Comparison of ENCODE assay signal across 8 cellular contexts in genomic region chr7:45663167-45663921, GRCh38.
DNase-seq lines count a peak whose midpoint lies in the region; ATAC-seq and TF ChIP-seq lines count a peak whose summit lies in the region.

No MANE protein-coding gene starts in this region.

- H3K27ac Mint-ChIP-seq in activated naive CD8-positive, alpha-beta T cell treated with anti-CD3 and anti-CD28 coated beads, Interleukin-2, amount 50 U/mL, for 24 hours: no peak overlapping the region

- no peak overlapping the region for H3K4me3 ChIP-seq in HL-60 (replicated peaks; ENCODE audit: insufficient read depth, low read length)

- peak; percentile 64 for TF ChIP-seq CTCF in HL-60 (IDR thresholded peaks at IDR 0.05; ENCODE audit: insufficient read depth, low read length)

- H3K9me3 Mint-ChIP-seq in activated naive CD8-positive, alpha-beta T cell treated with anti-CD3 and anti-CD28 coated beads, Interleukin-2, amount 50 U/mL, for 24 hours: no peaks in the 10 kb centered on the region

- no peaks in the 10 kb centered on the region for H3K27me3 Mint-ChIP-seq in activated naive CD8-positive, alpha-beta T cell treated with anti-CD3 and anti-CD28 coated beads, Interleukin-2, amount 50 U/mL, for 24 hours

- no peaks in the 10 kb centered on the region for H3K27me3 ChIP-seq in HL-60 (ENCODE audit: insufficient read depth, poor library complexity, severe bottlenecking)

- H3K27ac ChIP-seq in HL-60 (replicated peaks): no peak overlapping the region

- DNase-seq in CMK (ENCODE audit: low read depth) (peak; percentile 21), HL-60 (ENCODE audit: low read depth in 1 of 2, low spot score in 1 of 2) (peak; percentile 1 to 21), iris pigment epithelial cell (ENCODE audit: low read depth) (peak; percentile 11)
- peak; percentile 31 for DNase-seq in activated naive CD8-positive, alpha-beta T cell treated with anti-CD3 and anti-CD28 coated beads, Interleukin-2, amount 50 U/mL, for 24 hours
- DNase-seq in effector CD8-positive, alpha-beta T cell (lab: John Stamatoyannopoulos, UW): no peak

- H3K4me1 Mint-ChIP-seq in activated naive CD8-positive, alpha-beta T cell treated with anti-CD3 and anti-CD28 coated beads, Interleukin-2, amount 50 U/mL, for 24 hours: no peaks in the 10 kb centered on the region

- no peak overlapping the region for H3K4me3 Mint-ChIP-seq in activated naive CD8-positive, alpha-beta T cell treated with anti-CD3 and anti-CD28 coated beads, Interleukin-2, amount 50 U/mL, for 24 hours

- no peak for ATAC-seq in activated naive CD8-positive, alpha-beta T cell treated with anti-CD3 and anti-CD28 coated beads, Interleukin-2, amount 50 U/mL, for 24 hours
- ATAC-seq in HG03469 (IDR thresholded peaks at IDR 0.05; ENCODE audit: unreplicated experiment) (no peak), HG02610 (IDR thresholded peaks at IDR 0.05; ENCODE audit: unreplicated experiment) (no peak), GM18511 (IDR thresholded peaks at IDR 0.05; ENCODE audit: unreplicated experiment) (no peak)

- H3K36me3 Mint-ChIP-seq in activated naive CD8-positive, alpha-beta T cell treated with anti-CD3 and anti-CD28 coated beads, Interleukin-2, amount 50 U/mL, for 24 hours (ENCODE audit: low read depth): no peaks in the 10 kb centered on the region
